9 cellular contexts compared by ENCODE assay signal in the genomic region with DNA sequence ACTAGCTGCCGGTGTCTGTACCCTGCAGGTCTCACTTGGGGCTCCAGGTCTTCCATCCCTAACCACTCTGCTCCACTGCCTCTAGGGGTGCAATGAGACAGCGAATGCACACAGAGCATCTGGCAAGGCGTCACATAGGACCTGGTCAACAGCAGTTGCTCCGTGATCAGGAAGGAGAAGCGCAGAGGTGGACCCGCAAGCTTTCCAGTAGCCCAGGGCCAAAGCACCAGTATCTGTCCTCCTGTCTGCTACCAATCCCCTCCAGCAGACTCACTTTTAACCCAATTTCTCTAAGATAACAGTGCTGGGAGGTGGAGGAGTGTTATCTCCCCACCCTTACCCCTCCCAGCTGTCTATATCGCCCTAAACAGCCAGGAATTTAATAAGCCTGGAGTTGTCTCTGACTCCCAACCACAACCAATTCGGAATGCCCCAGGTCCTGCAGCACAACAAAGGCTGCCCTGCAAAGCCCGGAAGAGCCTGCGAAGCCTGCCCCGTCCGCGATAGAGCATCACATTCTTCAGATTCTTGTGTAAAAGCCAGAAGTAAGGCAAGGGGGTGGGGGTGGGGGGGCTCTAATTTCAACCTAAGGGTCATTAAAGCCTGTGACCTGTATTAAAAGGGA. TPM values are rescaled to one million over a fixed set of nuclear protein-coding genes. Genes with fewer than 3 reads are reported as not detected.
DNase-seq lines count a peak whose midpoint lies in the region; ATAC-seq, FAIRE-seq and TF ChIP-seq lines count a peak whose summit lies in the region.
"Had no signal": no experiment of that assay in that cellular context is flagged by ENCODE, and none has a peak within 500 bp of the region (broad histone marks: within the 10 kb centered on the region; RNA-seq: fewer than 3 reads in every experiment).

No MANE protein-coding gene starts in this region.

- H3K4me3 ChIP-seq in HepG2 (replicated peaks in 1 of 3; ENCODE audit: insufficient read depth in 1 of 3, low read depth in 2 of 3, low read length in 3 of 3), result no peak overlapping the region; a peak in 1 of 6 replicates
- H3K4me3 ChIP-seq in urinary bladder (ENCODE audit: low read depth, low read length), result no peak overlapping the region

- peak; percentile 52 for ATAC-seq in HepG2
- no peak for ATAC-seq in GM19328 (IDR thresholded peaks at IDR 0.05; ENCODE audit: unreplicated experiment)

- TF ChIP-seq CTCF in chondrocyte (IDR thresholded peaks at IDR 0.05), result peak; percentile 33
- TF ChIP-seq CTCF in HepG2 (CRISPR knock-in tag; IDR thresholded peaks at IDR 0.05), result no peak

- H2AFZ ChIP-seq in HepG2 (ENCODE audit: low read length), result no peak overlapping the region

- peak overlapping the region; percentile 64 for H3K4me3 Mint-ChIP-seq in chondrocyte (ENCODE audit: unreplicated experiment)

- peaks cover 97% of the 10 kb centered on the region for H3K79me2 ChIP-seq in HepG2 (ENCODE audit: insufficient read depth, low read length)

- no peak for TF ChIP-seq POLR2A in HepG2 (IDR thresholded peaks at IDR 0.05; ENCODE audit: insufficient read depth in 1 of 2, low read depth in 2 of 2, low read length in 2 of 2)

- peaks cover 14% of the 10 kb centered on the region for H3K36me3 Mint-ChIP-seq in chondrocyte (ENCODE audit: low read depth)

- in situ Hi-C loops in Caki2 (cut with HindIII; ENCODE audit: low pct_unique_long_range_greater_than_20kb, low sequenced_read_pairs) (no loop called here), HepG2 (cut with HindIII; ENCODE audit: extremely low pct_ligation_motif_present, low pct_unique_long_range_greater_than_20kb) (no loop called here)

- H3K27me3 Mint-ChIP-seq in chondrocyte (ENCODE audit: low read depth), result no peaks in the 10 kb centered on the region

- FAIRE-seq in HepG2 (lab: Jason Lieb, UNC), result no peak

- DNase-seq in Caki2 (ENCODE audit: low read depth) (peak; percentile 79), OCI-M1 (lab: John Stamatoyannopoulos, UW) (peak; percentile 97), chondrocyte (ENCODE audit: low spot score) (no peak), HepG2 (ENCODE audit: low spot score) (peak; percentile 72), RKO (ENCODE audit: low spot score) (no peak), NCI-H526 treated with DMSO at 0.1 percent for 48 hours (lab: John Stamatoyannopoulos, UW) (no peak)

- H3K4me1 Mint-ChIP-seq in chondrocyte (ENCODE audit: low read depth), result peaks cover 100% of the 10 kb centered on the region

- peak overlapping the region; percentile 36 for H3K4me2 ChIP-seq in HepG2 (ENCODE audit: low read depth, low read length)
- H3K4me2 ChIP-seq: KMS-11 had no signal

- TF ChIP-seq RAD21 in HepG2 (CRISPR knock-in tag; IDR thresholded peaks at IDR 0.05), result no peak

- WGBS in HepG2 (ENCODE audit: low lambda C conversion rate), result 43% methylated on average over 11 of the region's 13 CpGs
- WGBS in urinary bladder, result 24% methylated on average over 13 of the region's 13 CpGs

- H3K4me1 ChIP-seq in HepG2 (ENCODE audit: insufficient read depth, low read length) (peaks cover 100% of the 10 kb centered on the region), urinary bladder (ENCODE audit: insufficient read depth) (no peaks in the 10 kb centered on the region)

- intact Hi-C loops in HepG2 (cut with micrococcal nuclease; ENCODE audit: unreplicated experiment), result no loop called here

- H3K9me3 Mint-ChIP-seq in chondrocyte (ENCODE audit: low read depth), result no peaks in the 10 kb centered on the region

- H4K20me1 ChIP-seq in HepG2 (ENCODE audit: insufficient read depth, low read length), result peaks cover 50% of the 10 kb centered on the region

- H3K27me3 ChIP-seq in HepG2 (ENCODE audit: control insufficient read depth in 1 of 2, insufficient read depth in 2 of 2, low read length in 2 of 2), result no peaks in the 10 kb centered on the region

- POLR2A ChIA-PET in HepG2 (lab: Yijun Ruan, JAX), result interaction anchor here (2.0 to 9.4 kb wide), 2 partner anchors 15 to 19 kb away, joined by 7 to 97 read pairs; a partner anchor contains a TSS

- H3K27ac ChIP-seq in HepG2 (ENCODE audit: extremely low read length, insufficient read depth, low read length) (peak overlapping the region; percentile 66), urinary bladder (ENCODE audit: low read depth) (peak overlapping the region; percentile 38)
- H3K27ac ChIP-seq: KMS-11 had no signal

- H3K36me3 ChIP-seq in HepG2 (replicated peaks in 1 of 2; ENCODE audit: control insufficient read depth in 1 of 2, insufficient read depth in 2 of 2, low read length in 2 of 2) (peaks cover 6 to 13% of the 10 kb centered on the region in 2 experiments; a peak in 4 of 5 replicates), urinary bladder (ENCODE audit: insufficient read depth) (no peaks in the 10 kb centered on the region)

- H3K27ac Mint-ChIP-seq in chondrocyte (ENCODE audit: unreplicated experiment), result peak overlapping the region; percentile 96

- TF ChIP-seq EP300 in HepG2 (IDR thresholded peaks at IDR 0.05; ENCODE audit: low read depth in 2 of 2, low read length in 2 of 2) (no peak), HepG2 (CRISPR knock-in tag; IDR thresholded peaks at IDR 0.05; ENCODE audit: borderline replicate concordance) (no peak)

- CTCF ChIA-PET in HepG2 (lab: Yijun Ruan, JAX; ENCODE audit: low intra/inter-chr PET ratio, low total read pairs), result no interaction called here

- H3K9ac ChIP-seq in HepG2 (ENCODE audit: insufficient read depth, low read depth, low read length), result no peak overlapping the region
- H3K9ac ChIP-seq: KMS-11 had no signal

- H3K9me3 ChIP-seq in HepG2 (ENCODE audit: low read length), result no peaks in the 10 kb centered on the region

- BruUV-seq in HepG2 (replicated peaks; lab: Mats Ljungman, UMichigan), result no TSS peak

TF ChIP-seq in HepG2, 621 proteins besides CTCF, POLR2A, EP300 and RAD21 (continues in another document):
- TF ChIP-seq SOX13 (IDR thresholded peaks at IDR 0.05) (no peak), SOX13 (CRISPR knock-in tag; conservative IDR thresholded peaks at IDR 0.05 in 1 of 2, IDR thresholded peaks at IDR 0.05 in 1 of 2) (peak in 1 of 2 experiments; percentile 14; a peak in 1 of 4 replicates), ZNF766 (CRISPR knock-in tag; IDR thresholded peaks at IDR 0.05; ENCODE audit: borderline replicate concordance) (no peak), ZNF101 (CRISPR knock-in tag; IDR thresholded peaks at IDR 0.05; ENCODE audit: borderline replicate concordance, low read depth) (no peak), MZF1 (CRISPR knock-in tag; IDR thresholded peaks at IDR 0.05; ENCODE audit: borderline replicate concordance) (no peak), CBX2 (IDR thresholded peaks at IDR 0.05; ENCODE audit: low read depth, low read length) (no peak), CBX2 (CRISPR knock-in tag; IDR thresholded peaks at IDR 0.05; ENCODE audit: low read depth) (no peak), PPARG (CRISPR knock-in tag; conservative IDR thresholded peaks at IDR 0.05) (0 out of 2 replicates have a peak, but pooled peaks have one; percentile 33), ZBTB42 (CRISPR knock-in tag; IDR thresholded peaks at IDR 0.05) (no peak), ZNF629 (CRISPR knock-in tag; conservative IDR thresholded peaks at IDR 0.05) (no peak), ZSCAN9 (CRISPR knock-in tag; IDR thresholded peaks at IDR 0.05; ENCODE audit: borderline replicate concordance) (no peak), STAG1 (CRISPR knock-in tag; IDR thresholded peaks at IDR 0.05) (0 out of 2 replicates have a peak, but pooled peaks have one; percentile 17)
- TF ChIP-seq, protein P1, sequence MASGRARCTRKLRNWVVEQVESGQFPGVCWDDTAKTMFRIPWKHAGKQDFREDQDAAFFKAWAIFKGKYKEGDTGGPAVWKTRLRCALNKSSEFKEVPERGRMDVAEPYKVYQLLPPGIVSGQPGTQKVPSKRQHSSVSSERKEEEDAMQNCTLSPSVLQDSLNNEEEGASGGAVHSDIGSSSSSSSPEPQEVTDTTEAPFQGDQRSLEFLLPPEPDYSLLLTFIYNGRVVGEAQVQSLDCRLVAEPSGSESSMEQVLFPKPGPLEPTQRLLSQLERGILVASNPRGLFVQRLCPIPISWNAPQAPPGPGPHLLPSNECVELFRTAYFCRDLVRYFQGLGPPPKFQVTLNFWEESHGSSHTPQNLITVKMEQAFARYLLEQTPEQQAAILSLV (CRISPR knock-in tag; IDR thresholded peaks at IDR 0.05; ENCODE audit: borderline replicate concordance), result no peak

RNA-seq across cellular contexts. Expression of a gene that starts 19.3 kb away (rescaled TPM):
- total RNA-seq in Caki2 (2014; rRNA removed; shearing (Covaris generic); ENCODE audit: low replicate concordance), result 412 and 414 TPM in 2 replicates
- total RNA-seq in chondrocyte (1,046 to 1,908 TPM (median 1,853 TPM) in 3 replicates), HepG2 (2016; rRNA removed; fragmentation: Illumina TruSeq; extraction: Trizol) (98.5 and 125 TPM in 2 replicates), urinary bladder (150 TPM)
- 28.5 and 28.7 TPM in 2 replicates for total RNA-seq in HepG2 (2016; cell fraction: cytosol; rRNA removed; fragmentation: Illumina TruSeq; extraction: Trizol; ENCODE audit: low read depth)
- total RNA-seq in HepG2 (2016; cell fraction: insoluble cytoplasmic fraction; rRNA removed; fragmentation: Illumina TruSeq; extraction: Trizol), result 92.9 and 102 TPM in 2 replicates
- 39.3 and 47.1 TPM in 2 replicates for total RNA-seq in HepG2 (2016; cell fraction: membrane; rRNA removed; fragmentation: Illumina TruSeq; extraction: Trizol)
- total RNA-seq in HepG2 (2016; cell fraction: nucleus; rRNA removed; fragmentation: Illumina TruSeq; extraction: Trizol), result 73.0 and 81.6 TPM in 2 replicates
- polyA plus RNA-seq in HepG2 (2011; rRNA removed) (50.7 and 60.6 TPM in 2 replicates), urinary bladder (258 TPM)
- 31.6 and 39.3 TPM in 2 replicates for polyA plus RNA-seq in HepG2 (2011; cell fraction: cytosol; rRNA removed)
- 68.4 and 91.3 TPM in 2 replicates for polyA plus RNA-seq in HepG2 (2011; cell fraction: nucleus; rRNA removed)
- polyA plus RNA-seq in HepG2 (2012), result 88.3 and 93.4 TPM in 2 replicates
- polyA plus RNA-seq in HepG2 (2016; cell fraction: cytosol; fragmentation: Illumina TruSeq; extraction: Trizol; ENCODE audit: low read depth), result 3.6 and 4.2 TPM in 2 replicates
- 72.0 and 110 TPM in 2 replicates for polyA plus RNA-seq in HepG2 (2016; cell fraction: insoluble cytoplasmic fraction; fragmentation: Illumina TruSeq; extraction: Trizol; ENCODE audit: low read depth)
- polyA plus RNA-seq in HepG2 (2016; cell fraction: membrane; fragmentation: Illumina TruSeq; extraction: Trizol; ENCODE audit: low read depth), result 8.1 and 11.6 TPM in 2 replicates
- 106 and 113 TPM in 2 replicates for polyA plus RNA-seq in HepG2 (2016; cell fraction: nucleus; fragmentation: Illumina TruSeq; extraction: Trizol; ENCODE audit: insufficient read depth, low read depth)
- polyA minus RNA-seq in HepG2 (2011; rRNA and poly(A)+ RNA removed; ENCODE audit: low replicate concordance), result 124 and 180 TPM in 2 replicates
- polyA minus RNA-seq in HepG2 (2011; cell fraction: cytosol; rRNA and poly(A)+ RNA removed), result 125 and 176 TPM in 2 replicates
- polyA minus RNA-seq in HepG2 (2011; cell fraction: nucleus; rRNA and poly(A)+ RNA removed), result 61.9 and 97.5 TPM in 2 replicates

Comparison
In these comparisons a context has a peak if more than half of its experiments do, and no peak if none do; other contexts are left out.
1. DNase-seq: peak in Caki2 (single experiment), OCI-M1 (single experiment) and HepG2 (single experiment); none in chondrocyte (single experiment), RKO (single experiment) and NCI-H526 treated with DMSO at 0.1 percent for 48 hours (single experiment).